In the genomic region with DNA sequence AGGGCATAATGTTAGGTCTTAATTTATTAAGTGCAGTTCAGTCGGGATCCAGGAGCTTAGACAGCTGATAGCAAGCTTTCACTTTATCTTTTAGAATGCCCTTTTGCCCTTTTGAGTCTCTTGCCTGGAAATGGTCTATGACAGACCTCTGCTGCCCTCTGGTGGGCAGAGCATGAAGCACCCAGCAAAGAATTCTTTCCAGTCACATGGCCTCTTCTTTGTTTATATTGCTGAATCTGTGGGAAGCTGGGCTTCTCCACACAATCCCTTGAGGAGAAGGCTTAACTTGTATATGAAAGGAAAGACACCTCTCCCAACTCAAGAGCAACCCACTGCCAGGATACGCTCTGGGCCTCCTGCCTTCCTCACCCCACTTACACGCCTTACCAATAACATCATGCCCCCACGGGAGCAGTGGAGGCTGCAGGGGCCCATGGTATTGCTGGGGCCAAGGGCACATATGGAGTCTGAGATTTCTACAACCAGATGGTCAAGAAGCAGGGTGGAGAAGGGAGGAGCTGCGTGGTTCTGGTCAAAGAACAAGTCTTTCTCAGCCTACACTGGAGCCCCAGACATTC, we compare ENCODE assay signal across 7 cellular contexts. TPM values are rescaled to one million over a fixed set of nuclear protein-coding genes. Genes with fewer than 3 reads are reported as not detected.
DNase-seq lines count a peak whose midpoint lies in the region; ATAC-seq, FAIRE-seq and TF ChIP-seq lines count a peak whose summit lies in the region.

No MANE protein-coding gene starts in this region.

- H4K20me1 ChIP-seq in hepatocyte (ENCODE audit: insufficient read depth, poor library complexity, severe bottlenecking): no peaks in the 10 kb centered on the region

- ATAC-seq in sciatic nerve (peak; percentile 86), GM19395 (IDR thresholded peaks at IDR 0.05; ENCODE audit: unreplicated experiment) (no peak)

- no peaks in the 10 kb centered on the region for H3K9me3 ChIP-seq in hepatocyte (ENCODE audit: low read depth)

- no peak for FAIRE-seq in GM12891 (lab: Jason Lieb, UNC)

- H3K4me1 ChIP-seq in hepatocyte (ENCODE audit: insufficient read depth): peaks cover 7% of the 10 kb centered on the region

- H3K27me3 ChIP-seq in hepatocyte: no peaks in the 10 kb centered on the region

- WGBS in hepatocyte (ENCODE audit: low lambda C conversion rate, missing lambda C conversion rate): 37% methylated on average over 5 of the region's 5 CpGs

- no peaks in the 10 kb centered on the region for H3K79me2 ChIP-seq in hepatocyte

- intact Hi-C loops in sciatic nerve (cut with DNase I): no loop called here

- H3K27ac ChIP-seq in hepatocyte: peak overlapping the region; percentile 4

- H3K9me2 ChIP-seq in hepatocyte (replicated peaks; ENCODE audit: insufficient read depth): no peaks in the 10 kb centered on the region

- TF ChIP-seq POLR2A in GM12891 (IDR thresholded peaks at IDR 0.05; ENCODE audit: low read depth, low read length): no peak

- no peaks in the 10 kb centered on the region for H3K36me3 ChIP-seq in hepatocyte (replicated peaks; ENCODE audit: insufficient read depth, low read depth)

- H3K4me3 ChIP-seq in hepatocyte: no peak overlapping the region

- peak; percentile 100 for TF ChIP-seq CTCF in hepatocyte (IDR thresholded peaks at IDR 0.05; ENCODE audit: poor library complexity)

- H3K4me2 ChIP-seq in hepatocyte: peak overlapping the region; percentile 8

- peak overlapping the region; percentile 50 for H2AFZ ChIP-seq in hepatocyte

- DNase-seq in GM12891 (ENCODE audit: insufficient read length, low spot score): peak; percentile 39
- peak; percentile 80 for DNase-seq in NCI-H146 treated with DMSO at 0.1 percent for 48 hours (lab: John Stamatoyannopoulos, UW; ENCODE audit: unreplicated experiment)
- DNase-seq in T-helper 2 cell: peak; percentile 54 to 74 (median 66)
- DNase-seq in anterior cingulate cortex (lab: John Stamatoyannopoulos, UW): peak in 55 of 58 donors; percentile 17 to 83 (median 57)
- DNase-seq in hepatocyte (ENCODE audit: low spot score): peak; percentile 88
- DNase-seq in sciatic nerve (ENCODE audit: low spot score): peak; percentile 88

TF ChIP-seq in GM12891, 5 proteins besides CTCF, POLR2A, EP300 and RAD21:
- TF ChIP-seq POU2F2 (IDR thresholded peaks at IDR 0.05; ENCODE audit: low read depth, low read length): no peak
- no peak for TF ChIP-seq POLR2AphosphoS5 (IDR thresholded peaks at IDR 0.05; ENCODE audit: low read depth, low read length)
- no peak for TF ChIP-seq PAX5 (IDR thresholded peaks at IDR 0.05; ENCODE audit: insufficient read depth, low read length, severe bottlenecking)
- no peak for TF ChIP-seq SPI1 (IDR thresholded peaks at IDR 0.05; ENCODE audit: low read depth, low read length)
- TF ChIP-seq TAF1 (IDR thresholded peaks at IDR 0.05; ENCODE audit: low read depth, low read length): no peak
TF ChIP-seq in GM12891: peak in this region for 0.

RNA-seq across cellular contexts. Expression of a gene that starts 20.4 kb away (rescaled TPM):
- not detected for polyA plus RNA-seq in GM12891 (2012; ENCODE audit: low read depth, missing spikeins)
- total RNA-seq in hepatocyte: 0.72 and 2.6 TPM in 2 replicates
- 9.9 and 16.8 TPM in 2 replicates for polyA plus RNA-seq in hepatocyte
- 1.5 TPM for total RNA-seq in sciatic nerve

RNA-seq across cellular contexts. Expression of a gene that starts 20.5 kb away (rescaled TPM):
- 19.2 TPM for polyA plus RNA-seq in GM12891 (2012; ENCODE audit: low read depth, missing spikeins)
- total RNA-seq in hepatocyte: 18.8 and 25.2 TPM in 2 replicates
- polyA plus RNA-seq in hepatocyte: 60.3 and 65.1 TPM in 2 replicates
- 20.5 TPM for total RNA-seq in sciatic nerve

RNA-seq across cellular contexts. Expression of a gene that starts 41.2 kb away (rescaled TPM):
- polyA plus RNA-seq in GM12891 (2012; ENCODE audit: low read depth, missing spikeins): 104 TPM
- total RNA-seq in hepatocyte: 21.9 and 26.7 TPM in 2 replicates
- 46.9 and 49.0 TPM in 2 replicates for polyA plus RNA-seq in hepatocyte
- 0.80 TPM for total RNA-seq in sciatic nerve

RNA-seq across cellular contexts. Expression of a gene that starts 49.1 kb away (rescaled TPM):
- not detected for polyA plus RNA-seq in GM12891 (2012; ENCODE audit: low read depth, missing spikeins)
- not detected in 2 replicates for total RNA-seq in hepatocyte
- polyA plus RNA-seq in hepatocyte: not detected in 2 replicates
- not detected for total RNA-seq in sciatic nerve

RNA-seq across cellular contexts. Expression of a gene that starts 55.8 kb away (rescaled TPM):
- 0.58 TPM for polyA plus RNA-seq in GM12891 (2012; ENCODE audit: low read depth, missing spikeins)
- total RNA-seq in hepatocyte: 0.63 TPM in 1 of 2 replicates, not detected in the other
- 0.51 and 1.8 TPM in 2 replicates for polyA plus RNA-seq in hepatocyte
- 0.89 TPM for total RNA-seq in sciatic nerve

Comparison
In these comparisons a context has a peak if more than half of its experiments do, and no peak if none do; other contexts are left out.
1. RNA of a gene that starts 41.2 kb away (total RNA-seq): 21.9 to 26.7 TPM in hepatocyte; 0.80 TPM in sciatic nerve (single experiment); every median in the first group is over 10 times any median in the second.
2. Peak in every context shown above with its lines, with median percentiles within 50 percentile points of each other: DNase-seq.